ENCODE assay signal across 17 cellular contexts in the genomic region with DNA sequence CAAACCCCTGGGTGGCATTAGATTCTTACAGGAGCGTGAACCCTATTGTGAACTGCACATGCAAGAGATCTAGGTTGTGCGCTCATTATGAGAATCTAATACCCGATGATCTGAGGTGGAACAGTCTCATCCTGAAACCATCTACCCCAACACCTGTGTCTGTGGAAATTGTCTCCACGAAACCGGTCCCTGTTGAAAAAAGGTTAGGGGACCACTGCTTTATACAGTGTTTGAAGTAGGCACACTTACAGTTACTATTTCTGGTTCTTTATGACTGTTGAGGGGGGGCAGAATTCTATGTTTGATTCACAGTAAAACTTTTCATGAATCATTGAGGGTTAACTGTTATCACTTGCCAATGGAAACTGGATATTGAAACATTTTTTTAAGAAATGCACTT.
DNase-seq lines count a peak whose midpoint lies in the region; ATAC-seq and FAIRE-seq lines count a peak whose summit lies in the region.
"Had no signal": no experiment of that assay in that cellular context is flagged by ENCODE, and none has a peak within 500 bp of the region (broad histone marks: within the 10 kb centered on the region; RNA-seq: fewer than 3 reads in every experiment).

No MANE protein-coding gene starts in this region.

- ATAC-seq in activated CD4-positive, alpha-beta T cell treated with anti-CD3 and anti-CD28 coated beads for 36 hours: peak; percentile 84
- peak; percentile 86 for ATAC-seq in activated T-helper 17 cell treated with anti-CD3 and anti-CD28 coated beads, Interleukin-2, amount 50 U/mL, for 72 hours (replicated peaks)
- no peak for ATAC-seq in HG03469 (IDR thresholded peaks at IDR 0.05; ENCODE audit: unreplicated experiment)
- ATAC-seq: left lobe of liver, right cardiac atrium had no signal

- CTCF ChIA-PET in activated CD4-positive, alpha-beta T cell treated with anti-CD3 and anti-CD28 coated beads for 36 hours (lab: Charles Lee): no interaction called here

- peak; percentile 62 for FAIRE-seq in GM19239 (lab: Jason Lieb, UNC)

- H3K27me3 Mint-ChIP-seq in activated CD4-positive, alpha-beta T cell treated with anti-CD3 and anti-CD28 coated beads for 36 hours: no peaks in the 10 kb centered on the region
- H3K27me3 Mint-ChIP-seq in activated T-helper 17 cell treated with anti-CD3 and anti-CD28 coated beads, Interleukin-2, amount 50 U/mL, for 72 hours: no peaks in the 10 kb centered on the region
- H3K27me3 Mint-ChIP-seq: central memory CD8-positive, alpha-beta T cell had no signal

- DNase-seq in activated CD4-positive, alpha-beta T cell treated with anti-CD3 and anti-CD28 coated beads for 36 hours: peak; percentile 62
- DNase-seq in activated CD4-positive, alpha-beta T cell treated with anti-CD3 and anti-CD28 coated beads for 4 hours: no peak
- DNase-seq in GM19239 (ENCODE audit: insufficient read length, low spot score) (no peak), NCI-H2081 treated with DMSO at 0.1 percent for 48 hours (lab: John Stamatoyannopoulos, UW) (no peak), MV-4-11 (lab: John Stamatoyannopoulos, UW) (no peak)
- DNase-seq in stimulated activated CD4-positive, alpha-beta T cell treated with anti-CD3 and anti-CD28 coated beads, Interleukin-2, amount 100 ng/mL, for 24 hours: peak; percentile 17 to 19
- DNase-seq: effector CD4-positive, alpha-beta T cell; NCI-H1048; NCI-H69; nucleus accumbens; right cardiac atrium; Right ventricle myocardium superior; transverse colon had no signal

- no peak overlapping the region for H3K4me3 Mint-ChIP-seq in activated CD4-positive, alpha-beta T cell treated with anti-CD3 and anti-CD28 coated beads for 36 hours
- peak overlapping the region; percentile 8 for H3K4me3 Mint-ChIP-seq in activated T-helper 17 cell treated with anti-CD3 and anti-CD28 coated beads, Interleukin-2, amount 50 U/mL, for 72 hours
- H3K4me3 Mint-ChIP-seq: central memory CD8-positive, alpha-beta T cell had no signal

- peaks cover 75% of the 10 kb centered on the region for H3K36me3 Mint-ChIP-seq in activated CD4-positive, alpha-beta T cell treated with anti-CD3 and anti-CD28 coated beads for 36 hours (ENCODE audit: low read depth)
- H3K36me3 Mint-ChIP-seq in activated T-helper 17 cell treated with anti-CD3 and anti-CD28 coated beads, Interleukin-2, amount 50 U/mL, for 72 hours (ENCODE audit: low read depth): peaks cover 91% of the 10 kb centered on the region

- H3K27ac Mint-ChIP-seq in activated CD4-positive, alpha-beta T cell treated with anti-CD3 and anti-CD28 coated beads for 36 hours: peak overlapping the region; percentile 68
- H3K27ac Mint-ChIP-seq in activated T-helper 17 cell treated with anti-CD3 and anti-CD28 coated beads, Interleukin-2, amount 50 U/mL, for 72 hours: peak overlapping the region; percentile 53

- peaks cover 8% of the 10 kb centered on the region for H3K9me3 Mint-ChIP-seq in activated CD4-positive, alpha-beta T cell treated with anti-CD3 and anti-CD28 coated beads for 36 hours (ENCODE audit: low read depth)
- H3K9me3 Mint-ChIP-seq in activated T-helper 17 cell treated with anti-CD3 and anti-CD28 coated beads, Interleukin-2, amount 50 U/mL, for 72 hours: no peaks in the 10 kb centered on the region
- H3K9me3 Mint-ChIP-seq: central memory CD8-positive, alpha-beta T cell had no signal

- POLR2A ChIA-PET in activated CD4-positive, alpha-beta T cell treated with anti-CD3 and anti-CD28 coated beads for 36 hours (lab: Charles Lee): no interaction called here

- peaks cover 41% of the 10 kb centered on the region for H3K4me1 Mint-ChIP-seq in activated CD4-positive, alpha-beta T cell treated with anti-CD3 and anti-CD28 coated beads for 36 hours
- peaks cover 19% of the 10 kb centered on the region for H3K4me1 Mint-ChIP-seq in activated T-helper 17 cell treated with anti-CD3 and anti-CD28 coated beads, Interleukin-2, amount 50 U/mL, for 72 hours
- H3K4me1 Mint-ChIP-seq: central memory CD8-positive, alpha-beta T cell had no signal

- intact Hi-C loops in activated CD4-positive, alpha-beta T cell treated with anti-CD3 and anti-CD28 coated beads for 36 hours (cut with DNase I, micrococcal nuclease): loop anchor here (1.0 to 10.0 kb wide), 5 partner anchors 59 to 346 kb away; partner anchors contain the start of genes ARL5A (in 2 of the 2) and NMI (in 1 of the 2)

Comparison
In these comparisons a context has a peak if more than half of its experiments do, and no peak if none do; other contexts are left out.
1. DNase-seq: peak in activated CD4-positive, alpha-beta T cell treated with anti-CD3 and anti-CD28 coated beads for 36 hours (single experiment) and stimulated activated CD4-positive, alpha-beta T cell treated with anti-CD3 and anti-CD28 coated beads, Interleukin-2, amount 100 ng/mL, for 24 hours (2 of 2); none in activated CD4-positive, alpha-beta T cell treated with anti-CD3 and anti-CD28 coated beads for 4 hours (0 of 2), GM19239 (single experiment), NCI-H2081 treated with DMSO at 0.1 percent for 48 hours (single experiment) and MV-4-11 (single experiment).